In genomic region chr15:31433574-31433973, GRCh38 we compare ENCODE assay signal across 16 cellular contexts.
A peak's percentile ranks its signal among the peaks of the same experiment; 100 is the strongest.
DNase-seq lines count a peak whose midpoint lies in the region; ATAC-seq and TF ChIP-seq lines count a peak whose summit lies in the region.
"Had no signal": no experiment of that assay in that cellular context is flagged by ENCODE, and none has a peak within 500 bp of the region (broad histone marks: within the 10 kb centered on the region; RNA-seq: fewer than 3 reads in every experiment).

No MANE protein-coding gene starts in this region.

- H3K4me3 Mint-ChIP-seq in CD4-positive, CD25-positive, alpha-beta regulatory T cell: peak overlapping the region in 1 of 4 donors; percentile 82
- H3K4me3 Mint-ChIP-seq in activated naive CD8-positive, alpha-beta T cell treated with anti-CD3 and anti-CD28 coated beads, Interleukin-2, amount 10 ng/mL, durations not matched to agents 7 days and 5 days: peak overlapping the region; percentile 66
- H3K4me3 Mint-ChIP-seq in natural killer cell treated with Interleukin-12 subunit alpha and Interleukin-12 subunit beta and Interleukin-15 and Interleukin-18, amount 100 ng/mL, for 72 hours: peak overlapping the region; percentile 83

- ATAC-seq in CD4-positive, CD25-positive, alpha-beta regulatory T cell (ENCODE audit: low read depth in 2 of 2): no peak
- no peak for ATAC-seq in activated naive CD8-positive, alpha-beta T cell treated with anti-CD3 and anti-CD28 coated beads, Interleukin-2, amount 10 ng/mL, durations not matched to agents 7 days and 5 days (ENCODE audit: low read depth)
- no peak for ATAC-seq in natural killer cell treated with Interleukin-12 subunit alpha and Interleukin-12 subunit beta and Interleukin-15 and Interleukin-18, amount 100 ng/mL, for 72 hours

- H3K27me3 Mint-ChIP-seq in CD4-positive, CD25-positive, alpha-beta regulatory T cell: no peaks in the 10 kb centered on the region
- no peaks in the 10 kb centered on the region for H3K27me3 Mint-ChIP-seq in activated naive CD8-positive, alpha-beta T cell treated with anti-CD3 and anti-CD28 coated beads, Interleukin-2, amount 10 ng/mL, durations not matched to agents 7 days and 5 days
- H3K27me3 Mint-ChIP-seq in natural killer cell treated with Interleukin-12 subunit alpha and Interleukin-12 subunit beta and Interleukin-15 and Interleukin-18, amount 100 ng/mL, for 72 hours: no peaks in the 10 kb centered on the region

- peak overlapping the region; percentile 85 for H3K27ac ChIP-seq in CD4-positive, CD25-positive, alpha-beta regulatory T cell (ENCODE audit: insufficient read depth, low read length, poor library complexity, severe bottlenecking)
- H3K27ac ChIP-seq in HL-60 (replicated peaks): peak overlapping the region; percentile 93; the same call in 1 of the 2 replicates
- H3K27ac ChIP-seq in coronary artery: no peak overlapping the region
- H3K27ac ChIP-seq: ovary, SJCRH30 had no signal

- H3K36me3 Mint-ChIP-seq in CD4-positive, CD25-positive, alpha-beta regulatory T cell: no peaks in the 10 kb centered on the region
- no peaks in the 10 kb centered on the region for H3K36me3 Mint-ChIP-seq in activated naive CD8-positive, alpha-beta T cell treated with anti-CD3 and anti-CD28 coated beads, Interleukin-2, amount 10 ng/mL, durations not matched to agents 7 days and 5 days
- no peaks in the 10 kb centered on the region for H3K36me3 Mint-ChIP-seq in natural killer cell treated with Interleukin-12 subunit alpha and Interleukin-12 subunit beta and Interleukin-15 and Interleukin-18, amount 100 ng/mL, for 72 hours

- no peak overlapping the region for H3K4me3 ChIP-seq in CD4-positive, CD25-positive, alpha-beta regulatory T cell (ENCODE audit: low read depth, low read length)
- no peak overlapping the region for H3K4me3 ChIP-seq in HL-60 (replicated peaks; ENCODE audit: insufficient read depth, low read length)
- H3K4me3 ChIP-seq in coronary artery: no peak overlapping the region
- H3K4me3 ChIP-seq: ovary, SJCRH30 had no signal

- peak overlapping the region; percentile 95 to 99 (median 96) for H3K27ac Mint-ChIP-seq in CD4-positive, CD25-positive, alpha-beta regulatory T cell
- H3K27ac Mint-ChIP-seq in activated naive CD8-positive, alpha-beta T cell treated with anti-CD3 and anti-CD28 coated beads, Interleukin-2, amount 10 ng/mL, durations not matched to agents 7 days and 5 days: peak overlapping the region; percentile 91
- H3K27ac Mint-ChIP-seq in natural killer cell treated with Interleukin-12 subunit alpha and Interleukin-12 subunit beta and Interleukin-15 and Interleukin-18, amount 100 ng/mL, for 72 hours: peak overlapping the region; percentile 95 to 97

- peaks cover 16 to 57% (median 31%) of the 10 kb centered on the region in 4 donors for H3K4me1 Mint-ChIP-seq in CD4-positive, CD25-positive, alpha-beta regulatory T cell
- H3K4me1 Mint-ChIP-seq in activated naive CD8-positive, alpha-beta T cell treated with anti-CD3 and anti-CD28 coated beads, Interleukin-2, amount 10 ng/mL, durations not matched to agents 7 days and 5 days: peaks cover 60% of the 10 kb centered on the region
- peaks cover 71 to 72% of the 10 kb centered on the region in 2 donors for H3K4me1 Mint-ChIP-seq in natural killer cell treated with Interleukin-12 subunit alpha and Interleukin-12 subunit beta and Interleukin-15 and Interleukin-18, amount 100 ng/mL, for 72 hours (ENCODE audit: low read depth in 2 of 2)

- H3K9me3 Mint-ChIP-seq in CD4-positive, CD25-positive, alpha-beta regulatory T cell: no peaks in the 10 kb centered on the region
- H3K9me3 Mint-ChIP-seq in activated naive CD8-positive, alpha-beta T cell treated with anti-CD3 and anti-CD28 coated beads, Interleukin-2, amount 10 ng/mL, durations not matched to agents 7 days and 5 days: no peaks in the 10 kb centered on the region
- no peaks in the 10 kb centered on the region for H3K9me3 Mint-ChIP-seq in natural killer cell treated with Interleukin-12 subunit alpha and Interleukin-12 subunit beta and Interleukin-15 and Interleukin-18, amount 100 ng/mL, for 72 hours

- TF ChIP-seq CTCF in HL-60 (IDR thresholded peaks at IDR 0.05; ENCODE audit: insufficient read depth, low read length): no peak
- TF ChIP-seq CTCF in coronary artery (IDR thresholded peaks at IDR 0.05): no peak

- H3K36me3 ChIP-seq in CD4-positive, CD25-positive, alpha-beta regulatory T cell (ENCODE audit: control insufficient read depth, insufficient read depth, low read length): no peaks in the 10 kb centered on the region
- H3K36me3 ChIP-seq: ovary, SJCRH30 had no signal

- H3K9me3 ChIP-seq in CD4-positive, CD25-positive, alpha-beta regulatory T cell (ENCODE audit: control insufficient read depth in 2 of 2, low read length in 2 of 2): no peaks in the 10 kb centered on the region
- H3K9me3 ChIP-seq: ovary, SJCRH30 had no signal

- POLR2A ChIA-PET in activated naive CD8-positive, alpha-beta T cell treated with anti-CD3 and anti-CD28 coated beads, Interleukin-2, amount 10 ng/mL, durations not matched to agents 7 days and 5 days (lab: Charles Lee): interaction anchor here (1.5 to 10.6 kb wide), 10 partner anchors 40 to 218 kb away, joined by 6 to 227 read pairs (median 34); partner anchors contain the start of gene KLF13

- H3K4me1 ChIP-seq in CD4-positive, CD25-positive, alpha-beta regulatory T cell (ENCODE audit: control insufficient read depth, insufficient read depth, low read length, poor library complexity, severe bottlenecking): peaks cover 36% of the 10 kb centered on the region

- no peaks in the 10 kb centered on the region for H3K27me3 ChIP-seq in CD4-positive, CD25-positive, alpha-beta regulatory T cell (ENCODE audit: control insufficient read depth, insufficient read depth, low read length)
- no peaks in the 10 kb centered on the region for H3K27me3 ChIP-seq in HL-60 (ENCODE audit: insufficient read depth, poor library complexity, severe bottlenecking)
- H3K27me3 ChIP-seq: ovary, SJCRH30 had no signal

- no peak for DNase-seq in CD4-positive, CD25-positive, alpha-beta regulatory T cell
- DNase-seq in HL-60 (ENCODE audit: low read depth in 1 of 2, low spot score in 1 of 2): no peak
- no peak for DNase-seq in activated naive CD8-positive, alpha-beta T cell treated with anti-CD3 and anti-CD28 coated beads, Interleukin-2, amount 10 ng/mL, durations not matched to agents 7 days and 5 days
- DNase-seq in natural killer cell treated with Interleukin-12 subunit alpha and Interleukin-12 subunit beta and Interleukin-15 and Interleukin-18, amount 100 ng/mL, for 72 hours (ENCODE audit: low spot score): peak; percentile 57
- no peak for DNase-seq in coronary artery (ENCODE audit: low spot score)
- DNase-seq in hypothalamus (lab: John Stamatoyannopoulos, UW): no peak
- DNase-seq in NCI-H2227 (lab: John Stamatoyannopoulos, UW; ENCODE audit: unreplicated experiment): no peak
- DNase-seq: amniotic stem cell; C1 segment of cervical spinal cord; cerebellar nuclear complex; EL; midbrain; NCI-H1105; ovary; stimulated activated naive CD4-positive, alpha-beta T cell had no signal

Comparison
In these comparisons a context has a peak if more than half of its experiments do, and no peak if none do; other contexts are left out.
1. H3K27ac ChIP-seq: peak in CD4-positive, CD25-positive, alpha-beta regulatory T cell (single experiment) and HL-60 (single experiment); none in coronary artery (0 of 2).
2. Peak in every context shown above with its lines, with median percentiles within 50 percentile points of each other: H3K27ac Mint-ChIP-seq.